Comparison of ENCODE assay signal across 21 cellular contexts in the genomic region with DNA sequence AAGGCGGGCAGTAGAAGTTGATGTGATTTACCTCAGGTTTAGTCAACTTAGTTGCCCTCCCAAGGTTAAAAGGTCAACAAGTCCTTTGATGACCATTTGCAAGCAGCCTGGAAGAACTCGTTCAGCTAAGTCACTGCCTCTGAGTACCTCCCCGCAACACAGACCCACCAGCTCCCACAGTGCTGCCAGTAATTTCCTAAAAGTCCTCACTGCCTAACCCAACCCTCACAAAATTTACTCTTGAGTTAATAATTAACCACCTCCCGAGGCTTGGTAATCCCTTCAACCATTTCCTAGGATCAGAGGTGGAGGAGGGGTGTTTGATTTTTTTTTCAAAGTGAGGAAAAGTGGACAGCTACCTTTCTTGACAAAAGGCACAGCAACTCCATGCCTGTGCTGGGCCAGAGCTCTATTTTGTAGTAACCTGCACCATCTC. TPM values are rescaled to one million over a fixed set of nuclear protein-coding genes. Genes with fewer than 3 reads are reported as not detected.
DNase-seq lines count a peak whose midpoint lies in the region; ATAC-seq, FAIRE-seq and TF ChIP-seq lines count a peak whose summit lies in the region.
"Had no signal": no experiment of that assay in that cellular context is flagged by ENCODE, and none has a peak within 500 bp of the region (broad histone marks: within the 10 kb centered on the region; RNA-seq: fewer than 3 reads in every experiment).

No MANE protein-coding gene starts in this region.

- 36 to 62% (median 50%) methylated on average over 4 of the region's 4 CpGs for WGBS in small intestine, 3 donors

- no peak for ATAC-seq in RWPE2 (ENCODE audit: low read depth)
- peak; percentile 85 for ATAC-seq in left lung
- ATAC-seq: CD8-positive, alpha-beta T cell; esophagus mucosa; right cardiac atrium; T-cell had no signal

- H3K36me3 ChIP-seq in RWPE2 (ENCODE audit: low read depth) (peaks cover 92% of the 10 kb centered on the region), left lung (no peaks in the 10 kb centered on the region), small intestine (ENCODE audit: control insufficient read depth in 2 of 2, insufficient read depth in 2 of 2, low read length in 2 of 2) (peaks cover 3 to 5% of the 10 kb centered on the region in 2 donors), tibial artery (no peaks in the 10 kb centered on the region)
- H3K36me3 ChIP-seq: left ventricle myocardium inferior had no signal

- peak; percentile 85 for DNase-seq in DMS53 (lab: John Stamatoyannopoulos, UW)
- DNase-seq in RWPE2 (ENCODE audit: low spot score), result no peak
- DNase-seq in left lung, result peak in 1 of 2 donors; percentile 69
- peak; percentile 29 for DNase-seq in small intestine
- no peak for DNase-seq in GOT3 (lab: John Stamatoyannopoulos, UW)
- DNase-seq in NCI-H1417 treated with DMSO at 0.1 percent for 48 hours (lab: John Stamatoyannopoulos, UW), result no peak
- no peak for DNase-seq in tibial artery
- no peak for DNase-seq in erythroblast (lab: John Stamatoyannopoulos, UW)
- DNase-seq: activated gamma-delta T cell; CD8-positive, alpha-beta T cell; left ventricle myocardium inferior; NCI-H1105; NCI-H524; right cardiac atrium; SHP77; stimulated activated naive CD4-positive, alpha-beta T cell treated with Interleukin-2 at 50 U/mL for 16 hours; T-cell had no signal

- no peaks in the 10 kb centered on the region for H3K9me3 ChIP-seq in RWPE2 (ENCODE audit: severe bottlenecking)
- H3K9me3 ChIP-seq in left lung, result no peaks in the 10 kb centered on the region
- no peaks in the 10 kb centered on the region for H3K9me3 ChIP-seq in small intestine (ENCODE audit: control insufficient read depth, low read depth)
- no peaks in the 10 kb centered on the region for H3K9me3 ChIP-seq in tibial artery
- H3K9me3 ChIP-seq: left ventricle myocardium inferior had no signal

- TF ChIP-seq POLR2A in erythroblast (IDR thresholded peaks at IDR 0.05; ENCODE audit: low read length), result no peak

- H3K4me3 ChIP-seq in RWPE2 (ENCODE audit: severe bottlenecking), result no peak overlapping the region
- no peak overlapping the region for H3K4me3 ChIP-seq in left lung
- H3K4me3 ChIP-seq in small intestine (ENCODE audit: low read depth in 1 of 2, low read length in 2 of 2), result no peak overlapping the region
- H3K4me3 ChIP-seq in tibial artery, result no peak overlapping the region
- H3K4me3 ChIP-seq: left ventricle myocardium inferior had no signal

- H3K27me3 ChIP-seq in RWPE2 (ENCODE audit: insufficient read depth, poor library complexity, severe bottlenecking) (no peaks in the 10 kb centered on the region), left lung (no peaks in the 10 kb centered on the region), small intestine (ENCODE audit: control insufficient read depth in 2 of 2, insufficient read depth in 2 of 2, low read length in 2 of 2) (no peaks in the 10 kb centered on the region), tibial artery (no peaks in the 10 kb centered on the region)

- TF ChIP-seq CTCF in RWPE2 (IDR thresholded peaks at IDR 0.05; ENCODE audit: poor library complexity, severe bottlenecking), result no peak
- no peak for TF ChIP-seq CTCF in left lung (IDR thresholded peaks at IDR 0.05)
- no peak for TF ChIP-seq CTCF in tibial artery (IDR thresholded peaks at IDR 0.05)

- FAIRE-seq in small intestine (lab: Jason Lieb, UNC), result no peak
- FAIRE-seq: GM18507, urothelium cell line had no signal

- intact Hi-C loops in left lung (cut with DNase I) (no loop called here), tibial artery (cut with DNase I; ENCODE audit: low total_unique reads) (no loop called here)

- H3K4me1 ChIP-seq in RWPE2 (ENCODE audit: insufficient read depth, poor library complexity, severe bottlenecking) (peaks cover 34% of the 10 kb centered on the region), left lung (peaks cover 0 to 4% of the 10 kb centered on the region in 2 donors), small intestine (ENCODE audit: control insufficient read depth in 2 of 2, insufficient read depth in 1 of 2, low read depth in 1 of 2, low read length in 1 of 2) (peaks cover 0 to 2% of the 10 kb centered on the region in 2 donors), tibial artery (no peaks in the 10 kb centered on the region)

- H3K27ac ChIP-seq in RWPE2 (ENCODE audit: poor library complexity, severe bottlenecking) (peak overlapping the region; percentile 99), left lung (peak overlapping the region; percentile 31 to 58), small intestine (ENCODE audit: low read depth in 1 of 2, low read length in 1 of 2) (no peak overlapping the region), tibial artery (no peak overlapping the region)
- H3K27ac ChIP-seq: KMS-11, left ventricle myocardium inferior had no signal

RNA-seq across cellular contexts. Expression of a gene that starts 55.8 kb away (rescaled TPM):
- total RNA-seq in left lung, result 10 to 100 TPM; 10.7 to 13.1 TPM
- polyA plus RNA-seq in small intestine, result 1 to 10 TPM in 2 of 3 donors, under 1 TPM in 1; 0.81 to 3.8 (median 1.3) TPM

Comparison
In these comparisons a context has a peak if more than half of its experiments do, and no peak if none do; other contexts are left out.
1. DNase-seq: peak in DMS53 (single experiment) and small intestine (single experiment); none in RWPE2 (single experiment), GOT3 (single experiment), NCI-H1417 treated with DMSO at 0.1 percent for 48 hours (single experiment), tibial artery (0 of 2) and erythroblast (0 of 2).
2. H3K27ac ChIP-seq: peak in RWPE2 (single experiment) and left lung (2 of 2); none in small intestine (0 of 2) and tibial artery (0 of 2).